8 cellular contexts compared by ENCODE assay signal in the genomic region with DNA sequence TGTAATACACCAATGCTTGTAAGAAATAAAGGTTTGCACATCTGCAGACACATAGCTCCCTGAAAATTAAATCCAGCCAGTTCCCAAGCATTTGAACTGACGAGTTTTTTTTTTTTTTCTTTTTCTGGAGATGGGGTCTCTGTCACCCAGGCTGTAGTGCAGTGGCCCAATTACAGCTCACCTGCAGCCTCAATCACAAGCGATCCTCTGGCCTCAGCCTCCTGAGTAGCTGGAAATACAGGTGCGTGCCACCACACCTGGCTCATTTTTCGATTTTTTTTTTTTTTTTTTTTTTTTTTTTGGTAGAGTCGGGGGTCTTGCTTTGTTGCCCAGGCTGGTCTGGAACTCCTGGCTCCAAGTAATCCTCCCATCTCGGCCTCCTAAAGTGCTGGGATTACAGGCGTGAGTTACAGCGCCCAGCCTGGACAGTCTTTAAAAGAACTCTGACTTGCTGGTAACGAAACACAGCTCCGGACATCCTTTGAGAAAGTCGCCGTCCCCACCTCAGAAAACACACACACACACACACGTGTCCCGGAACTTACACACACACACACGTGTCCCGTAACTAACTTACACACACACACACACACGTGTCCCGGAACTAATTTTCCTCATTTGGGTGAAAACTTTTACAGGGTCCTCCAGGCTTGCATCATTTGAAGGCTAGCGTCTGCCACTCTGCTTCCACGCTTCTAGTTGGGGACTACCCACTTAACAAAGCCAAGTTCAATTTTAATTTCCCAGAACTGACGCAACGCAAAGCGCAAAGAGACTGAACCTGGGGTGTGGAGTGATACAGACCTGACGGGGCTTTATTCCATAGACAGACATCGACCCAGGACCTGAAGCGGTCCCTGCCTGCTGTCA. TPM values are rescaled to one million over a fixed set of nuclear protein-coding genes. Genes with fewer than 3 reads are reported as not detected.
DNase-seq lines count a peak whose midpoint lies in the region; ATAC-seq, FAIRE-seq and TF ChIP-seq lines count a peak whose summit lies in the region.

No MANE protein-coding gene starts in this region.

- H4K20me1 ChIP-seq in keratinocyte (ENCODE audit: control insufficient read depth, extremely low read depth, insufficient read depth, low read length): no peaks in the 10 kb centered on the region

- no peaks in the 10 kb centered on the region for H3K9me3 ChIP-seq in keratinocyte (ENCODE audit: control insufficient read depth, low read depth, low read length)

- H3K4me3 ChIP-seq in keratinocyte (ENCODE audit: control insufficient read depth in 2 of 3, extremely low read depth in 1 of 3, insufficient read depth in 2 of 3, low read depth in 1 of 3, low read length in 3 of 3): peak overlapping the region; percentile 86 to 96 (median 88)

- H3K36me3 ChIP-seq in keratinocyte (ENCODE audit: control insufficient read depth in 2 of 2, extremely low read depth in 1 of 2, insufficient read depth in 2 of 2, low read length in 2 of 2): peaks cover 0 to 2% of the 10 kb centered on the region in 2 experiments

- H3K4me2 ChIP-seq in keratinocyte (ENCODE audit: control insufficient read depth, extremely low read depth, insufficient read depth, low read depth, low read length): peak overlapping the region; percentile 73

- H3K9me1 ChIP-seq in keratinocyte (ENCODE audit: control insufficient read depth, extremely low read depth, insufficient read depth, low read length): no peaks in the 10 kb centered on the region

- DNase-seq in CD1c-positive myeloid dendritic cell (ENCODE audit: extremely low spot score) (peak; percentile 17), OCI-M1 (lab: John Stamatoyannopoulos, UW) (peak; percentile 74), T47D (ENCODE audit: low read depth in 1 of 2, low spot score in 1 of 2) (peak; percentile 23 to 42), keratinocyte (ENCODE audit: low read depth, low spot score) (no peak), COR-L47 (lab: John Stamatoyannopoulos, UW) (no peak)
- DNase-seq in stimulated activated CD4-positive, alpha-beta T cell treated with anti-CD3 and anti-CD28 coated beads, Interleukin-1b, Interleukin-23, amount 100 ng/mL, for 48 hours: peak; percentile 10

- peak overlapping the region; percentile 78 for H3K27ac ChIP-seq in keratinocyte (ENCODE audit: control insufficient read depth, insufficient read depth, low read length)

- no peak for TF ChIP-seq CTCF in keratinocyte (optimal IDR thresholded peaks at IDR 0.05 in 1 of 3, IDR thresholded peaks at IDR 0.05 in 1 of 3, conservative IDR thresholded peaks at IDR 0.05 in 1 of 3; ENCODE audit: extremely low read depth in 1 of 3, insufficient read depth in 2 of 3, low read length in 3 of 3)

- in situ Hi-C loops in T47D (cut with HindIII; ENCODE audit: low pct_unique_long_range_greater_than_20kb, low sequenced_read_pairs): no loop called here

- dilution Hi-C loops in keratinocyte (cut with MboI; ENCODE audit: extremely low pct_ligation_motif_present, low sequenced_read_pairs): no loop called here

- H3K79me2 ChIP-seq in keratinocyte (ENCODE audit: control insufficient read depth, insufficient read depth, low read length): peaks cover 24% of the 10 kb centered on the region

- H3K9ac ChIP-seq in keratinocyte (ENCODE audit: control insufficient read depth, extremely low read depth, insufficient read depth, low read length): peak overlapping the region; percentile 85

- H2AFZ ChIP-seq in keratinocyte (ENCODE audit: control insufficient read depth, low read length): peak overlapping the region; percentile 89

- ATAC-seq in GM18868 (IDR thresholded peaks at IDR 0.05; ENCODE audit: unreplicated experiment): peak; percentile 44
- ATAC-seq in HG03103 (IDR thresholded peaks at IDR 0.05; ENCODE audit: low read depth, unreplicated experiment): peak; percentile 9

- no peak for FAIRE-seq in keratinocyte (lab: Jason Lieb, UNC)

- H3K4me1 ChIP-seq in keratinocyte (ENCODE audit: control insufficient read depth, extremely low read depth, insufficient read depth, low read length): peaks cover 6% of the 10 kb centered on the region

- H3K27me3 ChIP-seq in keratinocyte (ENCODE audit: control insufficient read depth, extremely low read depth, insufficient read depth, low read length): no peaks in the 10 kb centered on the region

RNA-seq across cellular contexts. Expression of a gene that starts 18.6 kb away (rescaled TPM):
- not detected in 3 replicates for polyA plus RNA-seq in keratinocyte
- polyA plus RNA-seq in keratinocyte (2011; ENCODE audit: low read depth): not detected
- not detected in 2 replicates for polyA plus RNA-seq in keratinocyte (2011; cell fraction: cytosol; rRNA removed)
- not detected in 2 replicates for polyA plus RNA-seq in keratinocyte (2011; cell fraction: nucleus; rRNA removed)
- polyA plus RNA-seq in keratinocyte (2012; ENCODE audit: low replicate concordance): not detected in 2 replicates
- polyA minus RNA-seq in keratinocyte: not detected in 3 replicates
- not detected for polyA minus RNA-seq in keratinocyte (2011; cell fraction: cytosol; rRNA and poly(A)+ RNA removed)
- not detected in 2 replicates for polyA minus RNA-seq in keratinocyte (2011; cell fraction: nucleus; rRNA and poly(A)+ RNA removed)

Comparison
In these comparisons a context has a peak if more than half of its experiments do, and no peak if none do; other contexts are left out.
1. DNase-seq: peak in CD1c-positive myeloid dendritic cell (single experiment), OCI-M1 (single experiment), T47D (2 of 2) and stimulated activated CD4-positive, alpha-beta T cell treated with anti-CD3 and anti-CD28 coated beads, Interleukin-1b, Interleukin-23, amount 100 ng/mL, for 48 hours (single experiment); none in keratinocyte (single experiment) and COR-L47 (single experiment).